34 cellular contexts compared by ENCODE assay signal in the genomic region with DNA sequence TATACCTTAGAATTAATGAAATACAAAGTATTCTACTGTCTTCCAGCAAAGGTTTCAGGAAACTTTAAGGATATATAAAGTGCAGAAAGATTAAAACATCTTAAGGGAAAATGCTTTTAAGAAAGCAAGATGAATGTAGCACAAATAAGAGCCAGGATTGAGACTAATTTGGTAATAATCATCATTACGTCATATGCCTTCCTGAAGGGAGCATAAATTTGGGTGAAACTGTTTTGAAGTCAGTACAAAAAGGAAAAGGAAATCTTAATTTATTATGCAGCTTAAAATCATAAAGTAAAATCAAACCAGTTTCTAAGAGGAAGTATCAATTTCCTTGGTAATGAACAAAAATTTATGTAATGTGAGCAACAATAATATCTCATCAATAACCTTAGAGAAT.
"Had no signal": no experiment of that assay in that cellular context is flagged by ENCODE, and none has a peak within 500 bp of the region (broad histone marks: within the 10 kb centered on the region; RNA-seq: fewer than 3 reads in every experiment).

No MANE protein-coding gene starts in this region.

- H3K27me3 ChIP-seq: MG63 had no signal

- H3K9me3 ChIP-seq: MG63 had no signal

- H3K36me3 ChIP-seq: MG63 had no signal

- H3K4me2 ChIP-seq: KMS-11 had no signal

- DNase-seq: Karpas-422, Kasumi-1, MG63, MM.1S, MV-4-11, NCI-H1048, NCI-H1092, NCI-H1092 treated with DMSO at 0.1 percent for 48 hours, NCI-H1105, NCI-H1105 treated with DMSO at 0.1 percent for 48 hours, NCI-H1417, NCI-H1417 treated with DMSO at 0.1 percent for 48 hours, NCI-H1436, NCI-H1436 treated with DMSO at 0.1 percent for 48 hours, NCI-H146, NCI-H1694, NCI-H1694 treated with DMSO at 0.1 percent for 48 hours, NCI-H187, NCI-H187 treated with DMSO at 0.1 percent for 48 hours, NCI-H1930, NCI-H2029, NCI-H2029 treated with DMSO at 0.1 percent for 48 hours, NCI-H2081, NCI-H2081 treated with DMSO at 0.1 percent for 48 hours, NCI-H2107, NCI-H2171, NCI-H2171 treated with DMSO at 0.1 percent for 48 hours, NCI-H2227 treated with DMSO at 0.1 percent for 48 hours, NCI-H226, NCI-H345, NCI-H446, NCI-H446 treated with DMSO at 0.1 percent for 48 hours, NCI-H510A had no signal

- H3K4me3 ChIP-seq: MG63 had no signal

- H3K27ac ChIP-seq: KMS-11 had no signal

- H3K9ac ChIP-seq: KMS-11 had no signal
